Comparison of ENCODE assay signal across 1 cellular context in genomic region chr11:62504158-62504973, GRCh38.
TF ChIP-seq lines count a peak whose summit lies in the region.

No MANE protein-coding gene starts in this region.

TF ChIP-seq in H1, 55 proteins besides CTCF, POLR2A, EP300 and RAD21:
- TF ChIP-seq EGR1 (IDR thresholded peaks at IDR 0.05; ENCODE audit: borderline replicate concordance, low read depth, low read length) (peak; percentile 45; the same call in 1 of the 2 replicates), TAF1 (IDR thresholded peaks at IDR 0.05; ENCODE audit: low read depth, low read length) (no peak), RBBP5 (IDR thresholded peaks at IDR 0.05; ENCODE audit: borderline replicate concordance, low read depth, low read length) (no peak), SIRT6 (IDR thresholded peaks at IDR 0.05; ENCODE audit: low read length) (no peak), KDM1A (IDR thresholded peaks at IDR 0.05; ENCODE audit: borderline replicate concordance, low read length) (no peak), SP4 (IDR thresholded peaks at IDR 0.05; ENCODE audit: low read length) (no peak), NRF1 (IDR thresholded peaks at IDR 0.05; ENCODE audit: low read depth, low read length) (no peak), POU5F1 (IDR thresholded peaks at IDR 0.05; ENCODE audit: low read depth, low read length) (no peak), TEAD4 (IDR thresholded peaks at IDR 0.05; ENCODE audit: low read depth, low read length) (peak; percentile 77), SRF (IDR thresholded peaks at IDR 0.05; ENCODE audit: low read depth, low read length) (no peak), TAF7 (optimal IDR thresholded peaks at IDR 0.05; ENCODE audit: borderline replicate concordance, low read depth, low read length) (no peak), TBP (IDR thresholded peaks at IDR 0.05; ENCODE audit: low read depth, low read length) (no peak), SAP30 (IDR thresholded peaks at IDR 0.05; ENCODE audit: insufficient read depth, insufficient replicate concordance, low read length) (peak; percentile 31), MAFK (IDR thresholded peaks at IDR 0.05; ENCODE audit: low read depth, low read length) (no peak), SIN3A (conservative IDR thresholded peaks at IDR 0.05 in 1 of 2, IDR thresholded peaks at IDR 0.05 in 1 of 2; ENCODE audit: low read depth in 1 of 2, low read length in 2 of 2) (peak; percentile 49 to 79; a peak in 2 of 4 replicates), SUZ12 (IDR thresholded peaks at IDR 0.05; ENCODE audit: low read length) (no peak)
- TF ChIP-seq, protein P1, sequence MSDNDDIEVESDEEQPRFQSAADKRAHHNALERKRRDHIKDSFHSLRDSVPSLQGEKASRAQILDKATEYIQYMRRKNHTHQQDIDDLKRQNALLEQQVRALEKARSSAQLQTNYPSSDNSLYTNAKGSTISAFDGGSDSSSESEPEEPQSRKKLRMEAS (IDR thresholded peaks at IDR 0.05) = peak; percentile 82
- TF ChIP-seq, protein P2, sequence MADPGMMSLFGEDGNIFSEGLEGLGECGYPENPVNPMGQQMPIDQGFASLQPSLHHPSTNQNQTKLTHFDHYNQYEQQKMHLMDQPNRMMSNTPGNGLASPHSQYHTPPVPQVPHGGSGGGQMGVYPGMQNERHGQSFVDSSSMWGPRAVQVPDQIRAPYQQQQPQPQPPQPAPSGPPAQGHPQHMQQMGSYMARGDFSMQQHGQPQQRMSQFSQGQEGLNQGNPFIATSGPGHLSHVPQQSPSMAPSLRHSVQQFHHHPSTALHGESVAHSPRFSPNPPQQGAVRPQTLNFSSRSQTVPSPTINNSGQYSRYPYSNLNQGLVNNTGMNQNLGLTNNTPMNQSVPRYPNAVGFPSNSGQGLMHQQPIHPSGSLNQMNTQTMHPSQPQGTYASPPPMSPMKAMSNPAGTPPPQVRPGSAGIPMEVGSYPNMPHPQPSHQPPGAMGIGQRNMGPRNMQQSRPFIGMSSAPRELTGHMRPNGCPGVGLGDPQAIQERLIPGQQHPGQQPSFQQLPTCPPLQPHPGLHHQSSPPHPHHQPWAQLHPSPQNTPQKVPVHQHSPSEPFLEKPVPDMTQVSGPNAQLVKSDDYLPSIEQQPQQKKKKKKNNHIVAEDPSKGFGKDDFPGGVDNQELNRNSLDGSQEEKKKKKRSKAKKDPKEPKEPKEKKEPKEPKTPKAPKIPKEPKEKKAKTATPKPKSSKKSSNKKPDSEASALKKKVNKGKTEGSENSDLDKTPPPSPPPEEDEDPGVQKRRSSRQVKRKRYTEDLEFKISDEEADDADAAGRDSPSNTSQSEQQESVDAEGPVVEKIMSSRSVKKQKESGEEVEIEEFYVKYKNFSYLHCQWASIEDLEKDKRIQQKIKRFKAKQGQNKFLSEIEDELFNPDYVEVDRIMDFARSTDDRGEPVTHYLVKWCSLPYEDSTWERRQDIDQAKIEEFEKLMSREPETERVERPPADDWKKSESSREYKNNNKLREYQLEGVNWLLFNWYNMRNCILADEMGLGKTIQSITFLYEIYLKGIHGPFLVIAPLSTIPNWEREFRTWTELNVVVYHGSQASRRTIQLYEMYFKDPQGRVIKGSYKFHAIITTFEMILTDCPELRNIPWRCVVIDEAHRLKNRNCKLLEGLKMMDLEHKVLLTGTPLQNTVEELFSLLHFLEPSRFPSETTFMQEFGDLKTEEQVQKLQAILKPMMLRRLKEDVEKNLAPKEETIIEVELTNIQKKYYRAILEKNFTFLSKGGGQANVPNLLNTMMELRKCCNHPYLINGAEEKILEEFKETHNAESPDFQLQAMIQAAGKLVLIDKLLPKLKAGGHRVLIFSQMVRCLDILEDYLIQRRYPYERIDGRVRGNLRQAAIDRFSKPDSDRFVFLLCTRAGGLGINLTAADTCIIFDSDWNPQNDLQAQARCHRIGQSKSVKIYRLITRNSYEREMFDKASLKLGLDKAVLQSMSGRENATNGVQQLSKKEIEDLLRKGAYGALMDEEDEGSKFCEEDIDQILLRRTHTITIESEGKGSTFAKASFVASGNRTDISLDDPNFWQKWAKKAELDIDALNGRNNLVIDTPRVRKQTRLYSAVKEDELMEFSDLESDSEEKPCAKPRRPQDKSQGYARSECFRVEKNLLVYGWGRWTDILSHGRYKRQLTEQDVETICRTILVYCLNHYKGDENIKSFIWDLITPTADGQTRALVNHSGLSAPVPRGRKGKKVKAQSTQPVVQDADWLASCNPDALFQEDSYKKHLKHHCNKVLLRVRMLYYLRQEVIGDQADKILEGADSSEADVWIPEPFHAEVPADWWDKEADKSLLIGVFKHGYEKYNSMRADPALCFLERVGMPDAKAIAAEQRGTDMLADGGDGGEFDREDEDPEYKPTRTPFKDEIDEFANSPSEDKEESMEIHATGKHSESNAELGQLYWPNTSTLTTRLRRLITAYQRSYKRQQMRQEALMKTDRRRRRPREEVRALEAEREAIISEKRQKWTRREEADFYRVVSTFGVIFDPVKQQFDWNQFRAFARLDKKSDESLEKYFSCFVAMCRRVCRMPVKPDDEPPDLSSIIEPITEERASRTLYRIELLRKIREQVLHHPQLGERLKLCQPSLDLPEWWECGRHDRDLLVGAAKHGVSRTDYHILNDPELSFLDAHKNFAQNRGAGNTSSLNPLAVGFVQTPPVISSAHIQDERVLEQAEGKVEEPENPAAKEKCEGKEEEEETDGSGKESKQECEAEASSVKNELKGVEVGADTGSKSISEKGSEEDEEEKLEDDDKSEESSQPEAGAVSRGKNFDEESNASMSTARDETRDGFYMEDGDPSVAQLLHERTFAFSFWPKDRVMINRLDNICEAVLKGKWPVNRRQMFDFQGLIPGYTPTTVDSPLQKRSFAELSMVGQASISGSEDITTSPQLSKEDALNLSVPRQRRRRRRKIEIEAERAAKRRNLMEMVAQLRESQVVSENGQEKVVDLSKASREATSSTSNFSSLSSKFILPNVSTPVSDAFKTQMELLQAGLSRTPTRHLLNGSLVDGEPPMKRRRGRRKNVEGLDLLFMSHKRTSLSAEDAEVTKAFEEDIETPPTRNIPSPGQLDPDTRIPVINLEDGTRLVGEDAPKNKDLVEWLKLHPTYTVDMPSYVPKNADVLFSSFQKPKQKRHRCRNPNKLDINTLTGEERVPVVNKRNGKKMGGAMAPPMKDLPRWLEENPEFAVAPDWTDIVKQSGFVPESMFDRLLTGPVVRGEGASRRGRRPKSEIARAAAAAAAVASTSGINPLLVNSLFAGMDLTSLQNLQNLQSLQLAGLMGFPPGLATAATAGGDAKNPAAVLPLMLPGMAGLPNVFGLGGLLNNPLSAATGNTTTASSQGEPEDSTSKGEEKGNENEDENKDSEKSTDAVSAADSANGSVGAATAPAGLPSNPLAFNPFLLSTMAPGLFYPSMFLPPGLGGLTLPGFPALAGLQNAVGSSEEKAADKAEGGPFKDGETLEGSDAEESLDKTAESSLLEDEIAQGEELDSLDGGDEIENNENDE (IDR thresholded peaks at IDR 0.05; ENCODE audit: insufficient replicate concordance, low read length) = no peak
- TF ChIP-seq, protein P3, sequence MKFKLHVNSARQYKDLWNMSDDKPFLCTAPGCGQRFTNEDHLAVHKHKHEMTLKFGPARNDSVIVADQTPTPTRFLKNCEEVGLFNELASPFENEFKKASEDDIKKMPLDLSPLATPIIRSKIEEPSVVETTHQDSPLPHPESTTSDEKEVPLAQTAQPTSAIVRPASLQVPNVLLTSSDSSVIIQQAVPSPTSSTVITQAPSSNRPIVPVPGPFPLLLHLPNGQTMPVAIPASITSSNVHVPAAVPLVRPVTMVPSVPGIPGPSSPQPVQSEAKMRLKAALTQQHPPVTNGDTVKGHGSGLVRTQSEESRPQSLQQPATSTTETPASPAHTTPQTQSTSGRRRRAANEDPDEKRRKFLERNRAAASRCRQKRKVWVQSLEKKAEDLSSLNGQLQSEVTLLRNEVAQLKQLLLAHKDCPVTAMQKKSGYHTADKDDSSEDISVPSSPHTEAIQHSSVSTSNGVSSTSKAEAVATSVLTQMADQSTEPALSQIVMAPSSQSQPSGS (IDR thresholded peaks at IDR 0.05; ENCODE audit: low read length) = no peak
